8 cellular contexts compared by ENCODE assay signal in the genomic region with DNA sequence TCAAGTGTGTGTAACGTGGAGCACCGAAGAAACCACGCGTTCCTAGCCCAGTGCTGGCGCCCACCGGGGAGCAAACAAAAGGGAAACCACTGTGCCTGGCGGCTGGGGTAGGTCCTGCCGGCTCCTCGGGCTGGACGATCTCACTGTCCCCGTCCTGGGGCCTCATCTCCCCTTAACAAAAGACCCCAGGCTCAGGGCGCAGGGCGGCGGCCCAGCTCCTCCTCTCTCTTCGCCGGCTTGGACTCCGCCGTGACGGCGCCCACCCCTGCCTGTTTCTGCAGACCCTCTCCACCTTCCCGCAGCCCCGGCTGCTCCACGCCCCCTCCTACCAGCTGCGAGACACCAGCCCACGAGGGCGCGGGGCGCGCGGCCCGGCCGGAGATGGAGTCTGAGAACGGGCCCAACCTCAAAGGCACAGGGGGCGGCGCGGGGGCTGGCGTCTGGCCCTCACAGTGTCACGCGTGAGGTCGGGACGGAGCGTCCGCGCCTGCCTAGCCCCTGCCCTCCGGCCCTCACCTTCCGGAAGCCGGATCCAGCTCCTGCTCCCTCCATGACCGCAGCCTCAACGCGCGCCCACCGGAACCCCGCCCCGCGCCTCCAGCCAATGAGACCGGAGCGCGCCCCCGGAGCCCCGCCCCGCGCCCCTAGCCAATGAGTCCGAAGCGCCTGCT. TPM values are rescaled to one million over a fixed set of nuclear protein-coding genes. Genes with fewer than 3 reads are reported as not detected.
DNase-seq lines count a peak whose midpoint lies in the region; ATAC-seq and TF ChIP-seq lines count a peak whose summit lies in the region.

A gene (minus strand): TSS at position 569 of the 671 bp plus-strand sequence. CDS start 17 bp downstream, at position 552.

- POLR2A ChIA-PET in SK-N-SH (lab: Yijun Ruan, JAX) = interaction anchor here (0.6 to 4.2 kb wide), 11 partner anchors 9 to 94 kb away, joined by 3 to 41 read pairs (median 4); a partner anchor contains a TSS

- peaks cover 32% of the 10 kb centered on the region for H3F3A ChIP-seq in SK-N-SH (replicated peaks; ENCODE audit: insufficient read depth)

- H3K79me2 ChIP-seq in SK-N-SH (ENCODE audit: insufficient read depth) (peaks cover 36% of the 10 kb centered on the region), fibroblast of lung (ENCODE audit: control insufficient read depth, insufficient read depth, low read length) (peaks cover 7% of the 10 kb centered on the region), osteoblast (ENCODE audit: insufficient read depth, low read length) (peaks cover 8% of the 10 kb centered on the region)

- H3K27ac ChIP-seq in SK-N-SH (ENCODE audit: low read depth in 2 of 2, low read length in 1 of 2) = peak within 1 kb of the TSS; percentile 41 to 69
- H3K27ac ChIP-seq in fibroblast of lung (ENCODE audit: insufficient read depth, low read length) = peak within 1 kb of the TSS; percentile 68
- peak within 1 kb of the TSS; percentile 51 for H3K27ac ChIP-seq in osteoblast (ENCODE audit: low read depth, low read length)

- H3K4me3 Mint-ChIP-seq in stimulated activated naive CD8-positive, alpha-beta T cell treated with anti-CD3 and anti-CD28 coated beads, Interleukin-15, Interleukin-2, amounts not matched to agents 100 ng/mL and 50 ng/mL, for 24 hours = peak within 1 kb of the TSS; percentile 88

- peak within 1 kb of the TSS; percentile 76 for H3K27ac Mint-ChIP-seq in stimulated activated naive CD8-positive, alpha-beta T cell treated with anti-CD3 and anti-CD28 coated beads, Interleukin-15, Interleukin-2, amounts not matched to agents 100 ng/mL and 50 ng/mL, for 24 hours

- H3K4me1 Mint-ChIP-seq in stimulated activated naive CD8-positive, alpha-beta T cell treated with anti-CD3 and anti-CD28 coated beads, Interleukin-15, Interleukin-2, amounts not matched to agents 100 ng/mL and 50 ng/mL, for 24 hours (ENCODE audit: low read depth) = peaks cover 14% of the 10 kb centered on the region

- DNase-seq in stimulated activated naive CD8-positive, alpha-beta T cell treated with anti-CD3 and anti-CD28 coated beads, Interleukin-15, Interleukin-2, amounts not matched to agents 100 U/mL and 50 U/mL, for 24 hours = no peak
- DNase-seq in SK-N-SH (no peak), fibroblast of lung (ENCODE audit: low read depth in 2 of 2) (no peak), osteoblast (ENCODE audit: insufficient read length, low spot score, missing footprints) (peak; percentile 86), GM13976 (ENCODE audit: low spot score) (no peak)
- no peak for DNase-seq in effector CD4-positive, alpha-beta T cell
- DNase-seq in stimulated activated CD4-positive, alpha-beta T cell treated with anti-CD3 and anti-CD28 coated beads, Interleukin-1b, Interleukin-23, amount 100 ng/mL, for 48 hours = no peak

- in situ Hi-C loops in GM13976 (cut with MboI; ENCODE audit: low sequenced_read_pairs, unreplicated experiment) = loop anchor here (10.0 kb wide), 1 partner anchor 132 kb away; no protein-coding TSS in a partner anchor

- CTCF ChIA-PET in SK-N-SH (lab: Yijun Ruan, JAX) = interaction anchor here (1.0 to 35.7 kb wide), 22 partner anchors 8 to 287 kb away, joined by 3 to 1216 read pairs (median 32); a partner anchor contains a TSS

- no peaks in the 10 kb centered on the region for H3K27me3 Mint-ChIP-seq in stimulated activated naive CD8-positive, alpha-beta T cell treated with anti-CD3 and anti-CD28 coated beads, Interleukin-15, Interleukin-2, amounts not matched to agents 100 ng/mL and 50 ng/mL, for 24 hours

- no peaks in the 10 kb centered on the region for H3K9me2 ChIP-seq in SK-N-SH

- H2AFZ ChIP-seq in SK-N-SH (ENCODE audit: low read depth) = peak within 1 kb of the TSS; percentile 84
- H2AFZ ChIP-seq in fibroblast of lung (ENCODE audit: low read length) = peak within 1 kb of the TSS; percentile 71
- H2AFZ ChIP-seq in osteoblast (ENCODE audit: low read length) = peak within 1 kb of the TSS; percentile 82

- TF ChIP-seq EP300 in SK-N-SH (IDR thresholded peaks at IDR 0.05; ENCODE audit: borderline replicate concordance in 1 of 2, low read depth in 1 of 2, low read length in 1 of 2) = no peak

- peak within 1 kb of the TSS; percentile 86 for H3K9ac ChIP-seq in SK-N-SH
- peak within 1 kb of the TSS; percentile 74 for H3K9ac ChIP-seq in fibroblast of lung (ENCODE audit: insufficient read depth, low read length)

- TF ChIP-seq RAD21 in SK-N-SH (IDR thresholded peaks at IDR 0.05; ENCODE audit: low read length) = no peak

- no peaks in the 10 kb centered on the region for H3K9me3 ChIP-seq in SK-N-SH
- H3K9me3 ChIP-seq in fibroblast of lung (ENCODE audit: control insufficient read depth, insufficient read depth, low read depth, low read length) = no peaks in the 10 kb centered on the region
- no peaks in the 10 kb centered on the region for H3K9me3 ChIP-seq in osteoblast (ENCODE audit: low read depth, low read length)

- H3K4me2 ChIP-seq in SK-N-SH (peak within 1 kb of the TSS; percentile 99), fibroblast of lung (ENCODE audit: extremely low read depth, insufficient read depth, low read length) (peak within 1 kb of the TSS; percentile 93), osteoblast (ENCODE audit: insufficient read depth, low read length) (peak within 1 kb of the TSS; percentile 96)

- H4K20me1 ChIP-seq in SK-N-SH (ENCODE audit: insufficient read depth) (peaks cover 17% of the 10 kb centered on the region), fibroblast of lung (ENCODE audit: control insufficient read depth, extremely low read depth, insufficient read depth, low read length) (no peaks in the 10 kb centered on the region), osteoblast (ENCODE audit: insufficient read depth, low read length) (peaks cover 28% of the 10 kb centered on the region)

- peaks cover 8% of the 10 kb centered on the region for H3K36me3 Mint-ChIP-seq in stimulated activated naive CD8-positive, alpha-beta T cell treated with anti-CD3 and anti-CD28 coated beads, Interleukin-15, Interleukin-2, amounts not matched to agents 100 ng/mL and 50 ng/mL, for 24 hours (ENCODE audit: low read depth)

- H3K4me1 ChIP-seq in SK-N-SH (ENCODE audit: control insufficient read depth in 1 of 2, insufficient read depth in 2 of 2, low read depth in 1 of 2, low read length in 1 of 2) (peaks cover 18 to 36% of the 10 kb centered on the region in 2 experiments; a peak in 3 of 4 replicates), fibroblast of lung (ENCODE audit: control insufficient read depth, extremely low read depth, insufficient read depth, low read length) (peaks cover 13% of the 10 kb centered on the region), osteoblast (ENCODE audit: insufficient read depth, low read length) (peaks cover 21% of the 10 kb centered on the region)

- 1% methylated on average over 40 of the region's 64 CpGs for WGBS in SK-N-SH (ENCODE audit: low lambda C conversion rate)

- H3K27me3 ChIP-seq in SK-N-SH (ENCODE audit: insufficient read depth) = no peaks in the 10 kb centered on the region
- no peaks in the 10 kb centered on the region for H3K27me3 ChIP-seq in fibroblast of lung (ENCODE audit: control insufficient read depth, insufficient read depth, low read length)
- H3K27me3 ChIP-seq in osteoblast (ENCODE audit: insufficient read depth, low read length) = no peaks in the 10 kb centered on the region

- H3K36me3 ChIP-seq in SK-N-SH (replicated peaks in 1 of 2; ENCODE audit: control insufficient read depth in 1 of 2, insufficient read depth in 2 of 2, low read length in 1 of 2) (peaks cover 7 to 23% of the 10 kb centered on the region in 2 experiments), fibroblast of lung (ENCODE audit: control insufficient read depth, insufficient read depth, low read length) (peaks cover 2% of the 10 kb centered on the region), osteoblast (ENCODE audit: insufficient read depth, low read length) (no peaks in the 10 kb centered on the region)

- no peaks in the 10 kb centered on the region for H3K9me3 Mint-ChIP-seq in stimulated activated naive CD8-positive, alpha-beta T cell treated with anti-CD3 and anti-CD28 coated beads, Interleukin-15, Interleukin-2, amounts not matched to agents 100 ng/mL and 50 ng/mL, for 24 hours

- no peak for TF ChIP-seq CTCF in SK-N-SH (IDR thresholded peaks at IDR 0.05)
- no peak for TF ChIP-seq CTCF in fibroblast of lung (conservative IDR thresholded peaks at IDR 0.05 in 1 of 2, IDR thresholded peaks at IDR 0.05 in 1 of 2; ENCODE audit: low read depth in 1 of 2, low read length in 2 of 2)
- no peak for TF ChIP-seq CTCF in osteoblast (IDR thresholded peaks at IDR 0.05; ENCODE audit: extremely low read depth, low read depth, low read length)
- no peak for TF ChIP-seq CTCF in GM13976 (IDR thresholded peaks at IDR 0.05; ENCODE audit: borderline replicate concordance, control extremely low read depth, extremely low read depth, insufficient read depth, missing control alignments)

- no peak for ATAC-seq in stimulated activated naive CD8-positive, alpha-beta T cell treated with anti-CD3 and anti-CD28 coated beads, Interleukin-15, Interleukin-2, amounts not matched to agents 100 U/mL and 50 U/mL, for 24 hours

- H3K4me3 ChIP-seq in SK-N-SH (ENCODE audit: low read depth in 2 of 2, low read length in 1 of 2) (peak within 1 kb of the TSS; percentile 88 to 92), fibroblast of lung (replicated peaks in 1 of 4; ENCODE audit: control extremely low read depth in 1 of 4, insufficient read depth in 1 of 4, low read depth in 3 of 4, low read length in 4 of 4) (peak within 1 kb of the TSS; percentile 62 to 94 (median 80)), osteoblast (ENCODE audit: insufficient read depth, low read length) (peak within 1 kb of the TSS; percentile 92)

TF ChIP-seq in SK-N-SH, 30 proteins besides CTCF, POLR2A, EP300 and RAD21 (continues in another document):
- no peak for TF ChIP-seq RFX5 (IDR thresholded peaks at IDR 0.05; ENCODE audit: low read length)
- TF ChIP-seq MXI1 (IDR thresholded peaks at IDR 0.05; ENCODE audit: low read depth, low read length) = peak; percentile 73
- TF ChIP-seq, protein P1, sequence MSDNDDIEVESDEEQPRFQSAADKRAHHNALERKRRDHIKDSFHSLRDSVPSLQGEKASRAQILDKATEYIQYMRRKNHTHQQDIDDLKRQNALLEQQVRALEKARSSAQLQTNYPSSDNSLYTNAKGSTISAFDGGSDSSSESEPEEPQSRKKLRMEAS (IDR thresholded peaks at IDR 0.05; ENCODE audit: low read depth) = peak; percentile 50; the same call in 1 of the 2 replicates
- peak; percentile 60 for TF ChIP-seq POLR2AphosphoS5 (IDR thresholded peaks at IDR 0.05; ENCODE audit: low read depth, low read length)
- no peak for TF ChIP-seq MEF2A (IDR thresholded peaks at IDR 0.05; ENCODE audit: borderline replicate concordance, low read depth)

RNA-seq across cellular contexts. Expression of the gene that starts here (rescaled TPM):
- polyA plus RNA-seq in SK-N-SH (2012; rRNA removed) (247 and 255 TPM in 2 replicates), fibroblast of lung (29.2 and 51.3 TPM in 2 replicates)
- polyA plus RNA-seq in SK-N-SH (2012; cell fraction: cytosol; rRNA removed) = 145 and 202 TPM in 2 replicates
- 332 and 419 TPM in 2 replicates for polyA plus RNA-seq in SK-N-SH (2012; cell fraction: nucleus; rRNA removed)
- total RNA-seq in fibroblast of lung (15.2 and 30.4 TPM in 2 replicates), osteoblast (13.8 and 18.8 TPM in 2 replicates)
- 46.8 and 90.9 TPM in 2 replicates for polyA plus RNA-seq in fibroblast of lung (2012)
- 7.5 and 23.1 TPM in 2 replicates for polyA minus RNA-seq in fibroblast of lung (ENCODE audit: low replicate concordance)
